In the genomic region with DNA sequence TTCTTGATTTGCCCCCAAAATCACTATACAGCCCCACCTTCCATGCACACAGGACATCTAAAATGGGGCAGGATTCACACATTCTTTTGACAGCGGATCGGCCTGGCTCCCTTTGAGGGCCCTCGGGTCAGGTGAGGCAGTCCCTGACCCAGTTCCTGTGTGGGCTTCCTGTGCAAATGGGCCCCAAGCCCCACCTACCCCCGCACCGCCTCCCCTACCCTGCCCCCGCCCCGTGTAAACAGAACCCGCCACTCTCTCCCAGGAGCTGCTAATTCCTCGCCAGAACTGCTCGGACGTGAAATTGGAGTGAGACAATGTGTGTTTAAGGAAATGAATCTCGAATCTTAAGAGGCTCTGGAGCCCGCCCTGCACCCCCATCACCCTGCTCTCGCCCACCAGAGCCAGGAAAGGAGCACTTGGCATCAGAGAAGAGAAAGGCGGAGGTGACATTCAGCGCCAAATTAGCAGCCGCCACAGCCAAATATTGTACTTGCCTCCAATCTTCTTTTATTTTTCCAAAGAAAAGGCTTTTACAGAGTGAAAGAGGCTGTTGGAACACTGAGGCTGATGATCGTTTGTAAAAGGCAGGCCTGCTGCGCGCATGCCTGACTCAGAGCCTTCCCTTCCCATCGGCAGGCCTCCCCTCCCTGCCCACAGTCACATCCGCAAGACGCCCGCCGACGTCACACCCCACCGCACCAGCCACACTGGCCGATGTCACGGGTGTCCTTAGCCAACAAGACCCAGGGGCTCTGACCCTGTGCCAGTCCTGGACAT, we compare ENCODE assay signal across 8 cellular contexts. TPM values are rescaled to one million over a fixed set of nuclear protein-coding genes. Genes with fewer than 3 reads are reported as not detected.
DNase-seq lines count a peak whose midpoint lies in the region; ATAC-seq and TF ChIP-seq lines count a peak whose summit lies in the region.

No MANE protein-coding gene starts in this region.

- peak overlapping the region; percentile 43 for H2BK12ac ChIP-seq in neuronal stem cell (ENCODE audit: low read length)

- H3K4me2 ChIP-seq in neuronal stem cell (ENCODE audit: insufficient read depth, low read length, poor library complexity, severe bottlenecking) (no peak overlapping the region), OCI-LY7 (ENCODE audit: low read length) (no peak overlapping the region)

- DNase-seq in GM06990 (ENCODE audit: extremely low read depth, insufficient read length): peak; percentile 31
- peak; percentile 89 for DNase-seq in activated CD8-positive, alpha-beta memory T cell treated with anti-CD3 and anti-CD28 coated beads, Interleukin-2, amount 10 ng/mL, durations not matched to agents 7 days and 5 days
- DNase-seq in epithelial cell of esophagus (ENCODE audit: low read depth): peak; percentile 50
- no peak for DNase-seq in neuronal stem cell (ENCODE audit: low spot score)
- DNase-seq in stomach: peak; percentile 79
- DNase-seq in OCI-LY7 (ENCODE audit: low spot score): no peak
- no peak for DNase-seq in erythroblast (lab: John Stamatoyannopoulos, UW)

- no peaks in the 10 kb centered on the region for H3K27me3 ChIP-seq in GM06990 (replicated peaks; ENCODE audit: control insufficient read depth, insufficient read depth, low read length)
- peaks cover 0 to 38% (median 0%) of the 10 kb centered on the region in 3 experiments for H3K27me3 ChIP-seq in neuronal stem cell (ENCODE audit: control insufficient read depth in 3 of 3, insufficient read depth in 3 of 3, low read depth in 1 of 3, low read length in 3 of 3)
- H3K27me3 ChIP-seq in stomach: no peaks in the 10 kb centered on the region

- no peaks in the 10 kb centered on the region for H3K79me2 ChIP-seq in OCI-LY7 (ENCODE audit: insufficient read depth, low read depth, low read length)

- whole genome bisulfite sequencing in neuronal stem cell (ENCODE audit: extremely low coverage in 2 of 2, insufficient read length in 2 of 2, insufficient replicate concordance in 1 of 2), 2 donors: no CpG with 5 or more reads among the region's 29 CpGs
- WGBS in stomach, 5 donors: 10 to 18% (median 17%) methylated on average over 27 to 29 of the region's 29 CpGs

- H3K36me3 ChIP-seq in GM06990 (ENCODE audit: control insufficient read depth, insufficient read depth, low read length) (no peaks in the 10 kb centered on the region), neuronal stem cell (replicated peaks in 1 of 2; ENCODE audit: control insufficient read depth in 2 of 2, insufficient read depth in 2 of 2, low read length in 2 of 2) (no peaks in the 10 kb centered on the region), stomach (no peaks in the 10 kb centered on the region), OCI-LY7 (ENCODE audit: insufficient read depth, low read length) (no peaks in the 10 kb centered on the region)

- H4K8ac ChIP-seq in neuronal stem cell (ENCODE audit: low read depth, low read length): no peak overlapping the region

- TF ChIP-seq CTCF in GM06990 (IDR thresholded peaks at IDR 0.05; ENCODE audit: insufficient read depth, low read length, poor library complexity, severe bottlenecking) (no peak), epithelial cell of esophagus (IDR thresholded peaks at IDR 0.05; ENCODE audit: insufficient read depth, low read depth, low read length, missing control alignments) (no peak), stomach (IDR thresholded peaks at IDR 0.05) (no peak), OCI-LY7 (conservative IDR thresholded peaks at IDR 0.05; ENCODE audit: low read length) (no peak)

- peak overlapping the region; percentile 52 for H2BK15ac ChIP-seq in neuronal stem cell (ENCODE audit: low read length)

- no peaks in the 10 kb centered on the region for H3K27me3 Mint-ChIP-seq in activated CD8-positive, alpha-beta memory T cell treated with anti-CD3 and anti-CD28 coated beads, Interleukin-2, amount 10 ng/mL, durations not matched to agents 7 days and 5 days

- ATAC-seq in activated CD8-positive, alpha-beta memory T cell treated with anti-CD3 and anti-CD28 coated beads, Interleukin-2, amount 10 ng/mL, durations not matched to agents 7 days and 5 days: peak; percentile 82
- ATAC-seq in GM18511 (IDR thresholded peaks at IDR 0.05; ENCODE audit: unreplicated experiment): no peak

- CTCF ChIA-PET in activated CD8-positive, alpha-beta memory T cell treated with anti-CD3 and anti-CD28 coated beads, Interleukin-2, amount 10 ng/mL, durations not matched to agents 7 days and 5 days (lab: Charles Lee): interaction anchor here (1.1 kb wide), 1 partner anchor 110 kb away, joined by 3 read pairs; a partner anchor contains a TSS
- CTCF ChIA-PET in OCI-LY7 (lab: Charles Lee; ENCODE audit: unreplicated experiment): no interaction called here

- H3K36me3 Mint-ChIP-seq in activated CD8-positive, alpha-beta memory T cell treated with anti-CD3 and anti-CD28 coated beads, Interleukin-2, amount 10 ng/mL, durations not matched to agents 7 days and 5 days: peaks cover 1% of the 10 kb centered on the region

- H3K27ac Mint-ChIP-seq in activated CD8-positive, alpha-beta memory T cell treated with anti-CD3 and anti-CD28 coated beads, Interleukin-2, amount 10 ng/mL, durations not matched to agents 7 days and 5 days: peak overlapping the region; percentile 93

- H2AK5ac ChIP-seq in neuronal stem cell (ENCODE audit: low read depth, low read length): peak overlapping the region; percentile 47

- H3K9ac ChIP-seq in neuronal stem cell (ENCODE audit: low read depth, low read length, poor library complexity): no peak overlapping the region

- H3K4me3 ChIP-seq in GM06990 (replicated peaks; ENCODE audit: low read depth, low read length): no peak overlapping the region
- H3K4me3 ChIP-seq in epithelial cell of esophagus (ENCODE audit: low read length): no peak overlapping the region
- H3K4me3 ChIP-seq in neuronal stem cell (ENCODE audit: low read length in 2 of 2): no peak overlapping the region
- peak overlapping the region; percentile 27 to 41 (median 30) for H3K4me3 ChIP-seq in stomach
- H3K4me3 ChIP-seq in OCI-LY7 (ENCODE audit: low read depth, low read length, poor library complexity, severe bottlenecking): no peak overlapping the region

- peak overlapping the region; percentile 66 for H3K4me3 Mint-ChIP-seq in activated CD8-positive, alpha-beta memory T cell treated with anti-CD3 and anti-CD28 coated beads, Interleukin-2, amount 10 ng/mL, durations not matched to agents 7 days and 5 days

- intact Hi-C loops in stomach (cut with DNase I; ENCODE audit: low total_unique reads) (no loop called here), OCI-LY7 (cut with micrococcal nuclease; ENCODE audit: unreplicated experiment) (no loop called here)

- H3K4me1 Mint-ChIP-seq in activated CD8-positive, alpha-beta memory T cell treated with anti-CD3 and anti-CD28 coated beads, Interleukin-2, amount 10 ng/mL, durations not matched to agents 7 days and 5 days: peaks cover 16% of the 10 kb centered on the region

- no peaks in the 10 kb centered on the region for H3K9me3 ChIP-seq in neuronal stem cell (replicated peaks in 1 of 2; ENCODE audit: control insufficient read depth in 2 of 2, insufficient read depth in 1 of 2, low read depth in 1 of 2, low read length in 2 of 2)
- no peaks in the 10 kb centered on the region for H3K9me3 ChIP-seq in stomach
- no peaks in the 10 kb centered on the region for H3K9me3 ChIP-seq in OCI-LY7 (ENCODE audit: low read length)

- peak overlapping the region; percentile 87 for H3K18ac ChIP-seq in neuronal stem cell (ENCODE audit: low read length)

- no peaks in the 10 kb centered on the region for H3K9me2 ChIP-seq in OCI-LY7 (ENCODE audit: insufficient read depth, low read length)

- peak overlapping the region; percentile 8 for H2BK5ac ChIP-seq in neuronal stem cell (ENCODE audit: low read length)

- TF ChIP-seq POLR2A in stomach (IDR thresholded peaks at IDR 0.05): no peak
- no peak for TF ChIP-seq POLR2A in erythroblast (IDR thresholded peaks at IDR 0.05; ENCODE audit: low read length)

- no peak overlapping the region for H3K23ac ChIP-seq in neuronal stem cell (ENCODE audit: low read depth, low read length, poor library complexity)

- peaks cover 7 to 26% of the 10 kb centered on the region in 2 donors for H3K4me1 ChIP-seq in neuronal stem cell (ENCODE audit: control insufficient read depth in 2 of 2, insufficient read depth in 1 of 2, low read depth in 1 of 2, low read length in 2 of 2)
- H3K4me1 ChIP-seq in stomach: peaks cover 42 to 53% (median 47%) of the 10 kb centered on the region in 4 donors
- H3K4me1 ChIP-seq in OCI-LY7 (ENCODE audit: insufficient read depth, low read length, poor library complexity, severe bottlenecking): no peaks in the 10 kb centered on the region

- H4K91ac ChIP-seq in neuronal stem cell (ENCODE audit: low read depth, low read length, poor library complexity): no peak overlapping the region

- H4K20me1 ChIP-seq in OCI-LY7 (ENCODE audit: insufficient read depth, low read length): no peaks in the 10 kb centered on the region

- H3K14ac ChIP-seq in neuronal stem cell (ENCODE audit: low read length): no peak overlapping the region

- no TSS peak for BruUV-seq in OCI-LY7 (replicated peaks; lab: Mats Ljungman, UMichigan)

- peak overlapping the region; percentile 57 for H3K27ac ChIP-seq in neuronal stem cell (replicated peaks; ENCODE audit: low read length)
- peak overlapping the region; percentile 82 to 90 (median 87) for H3K27ac ChIP-seq in stomach
- H3K27ac ChIP-seq in OCI-LY7 (ENCODE audit: low read depth, low read length, poor library complexity, severe bottlenecking): no peak overlapping the region

- no peaks in the 10 kb centered on the region for H3K9me3 Mint-ChIP-seq in activated CD8-positive, alpha-beta memory T cell treated with anti-CD3 and anti-CD28 coated beads, Interleukin-2, amount 10 ng/mL, durations not matched to agents 7 days and 5 days (ENCODE audit: low read depth)

- no peaks in the 10 kb centered on the region for H3K79me1 ChIP-seq in neuronal stem cell (ENCODE audit: low read depth, low read length)

- H3K4ac ChIP-seq in neuronal stem cell (ENCODE audit: low read length): no peak overlapping the region

- POLR2A ChIA-PET in OCI-LY7 (lab: Charles Lee): no interaction called here

- no peak for TF ChIP-seq EP300 in stomach (IDR thresholded peaks at IDR 0.05)

- H2BK120ac ChIP-seq in neuronal stem cell (ENCODE audit: low read depth, low read length): no peak overlapping the region

- H2AFZ ChIP-seq in neuronal stem cell (ENCODE audit: low read length): peak overlapping the region; percentile 59
- H2AFZ ChIP-seq in OCI-LY7 (ENCODE audit: low read length): no peak overlapping the region

RNA-seq across cellular contexts. Expression of a gene that starts 53.1 kb away (rescaled TPM):
- total RNA-seq in activated CD8-positive, alpha-beta memory T cell treated with anti-CD3 and anti-CD28 coated beads, Interleukin-2, amount 10 ng/mL, durations not matched to agents 7 days and 5 days: 1 to 10 TPM in 1 of 2 experiments, under 1 TPM in 1; 0.56 to 1.1 TPM
- polyA plus RNA-seq in neuronal stem cell (2013, experiment 1 of 2): 12.5 TPM
- polyA plus RNA-seq in neuronal stem cell (2013, experiment 2 of 2): 12.2 TPM
- total RNA-seq in stomach (10 to 100 TPM in 1 of 5 donors, 1 to 10 TPM in 4; 1.2 to 45.8 (median 1.8) TPM), OCI-LY7 (2022) (0.21 and 0.28 TPM in 2 replicates)
- 1 to 10 TPM in 2 of 3 donors, under 1 TPM in 1; 0.92 to 2.7 (median 1.9) TPM for polyA plus RNA-seq in stomach
- 0.09 TPM in 1 of 2 replicates, not detected in the other for total RNA-seq in OCI-LY7 (2014; rRNA removed; shearing (Covaris generic))

Comparison
In these comparisons a context has a peak if more than half of its experiments do, and no peak if none do; other contexts are left out.
1. DNase-seq: peak in GM06990 (single experiment), activated CD8-positive, alpha-beta memory T cell treated with anti-CD3 and anti-CD28 coated beads, Interleukin-2, amount 10 ng/mL, durations not matched to agents 7 days and 5 days (single experiment), epithelial cell of esophagus (single experiment) and stomach (single experiment); none in neuronal stem cell (single experiment), OCI-LY7 (single experiment) and erythroblast (0 of 2).
2. H3K4me3 ChIP-seq: peak in stomach (4 of 4); none in GM06990 (single experiment), epithelial cell of esophagus (single experiment), neuronal stem cell (0 of 2) and OCI-LY7 (single experiment).